Comparison of ENCODE assay signal across 8 cellular contexts in the genomic region with DNA sequence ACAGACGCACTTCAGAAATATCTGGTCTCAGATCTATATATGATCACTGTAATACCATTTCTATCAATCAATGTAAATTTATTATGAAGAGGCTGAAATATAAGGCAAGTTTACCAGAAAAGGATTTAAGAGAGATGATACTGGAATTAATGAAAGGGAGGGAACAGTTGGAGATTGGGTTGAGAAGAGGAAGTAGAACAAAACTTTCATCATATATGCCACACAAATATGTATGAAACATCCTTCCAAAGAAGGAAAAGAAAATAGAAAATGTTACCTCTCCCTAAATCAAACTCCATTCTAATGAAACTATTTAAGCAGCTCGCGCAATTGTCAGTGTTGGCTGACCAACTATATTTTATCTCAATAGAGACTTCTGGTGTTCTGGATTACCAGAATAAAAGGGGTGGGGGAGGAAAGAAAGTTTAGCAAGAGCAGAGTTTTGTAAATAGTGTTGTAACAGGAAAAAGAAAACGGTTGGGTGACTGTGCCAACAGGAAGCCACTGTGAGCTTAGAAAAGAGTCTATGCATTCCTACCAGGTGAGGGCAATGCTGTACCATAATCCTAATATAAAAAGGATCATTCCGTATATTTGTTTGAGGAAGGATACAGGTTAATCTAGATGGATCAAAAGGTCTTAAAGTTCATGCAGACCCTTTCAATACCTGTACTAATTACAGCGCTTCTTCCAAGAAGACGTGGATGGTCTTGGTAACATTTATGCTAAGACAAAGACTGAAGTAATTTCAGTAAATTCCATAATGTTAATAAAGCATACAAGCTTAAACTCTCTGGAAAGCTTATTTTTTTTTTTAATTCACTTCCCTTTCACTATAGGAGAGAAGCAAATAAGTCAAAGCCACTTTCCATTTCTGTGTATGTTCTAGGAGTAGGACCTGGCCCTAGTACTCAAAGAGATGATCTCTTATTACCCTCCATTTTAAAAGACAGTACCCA. TPM values are rescaled to one million over a fixed set of nuclear protein-coding genes. Genes with fewer than 3 reads are reported as not detected.
A peak's percentile ranks its signal among the peaks of the same experiment; 100 is the strongest.
DNase-seq lines count a peak whose midpoint lies in the region; ATAC-seq, FAIRE-seq and TF ChIP-seq lines count a peak whose summit lies in the region.

No MANE protein-coding gene starts in this region.

- H3K27ac ChIP-seq in A549 = peak overlapping the region in 1 of 2 experiments; percentile 37; a peak in 1 of 6 replicates

- 66% methylated on average over 7 of the region's 7 CpGs for WGBS in A549 (ENCODE audit: missing lambda C conversion rate)

- ATAC-seq in A549 = peak; percentile 68 to 89
- no peak for ATAC-seq in activated T-helper 17 cell treated with anti-CD3 and anti-CD28 coated beads, Interleukin-2, amount 50 U/mL, for 72 hours (replicated peaks)
- peak; percentile 80 for ATAC-seq in left ventricle myocardium superior
- ATAC-seq in GM19023 (IDR thresholded peaks at IDR 0.05; ENCODE audit: unreplicated experiment) = no peak

- TF ChIP-seq CTCF in A549 (IDR thresholded peaks at IDR 0.05) = peak; percentile 66
- TF ChIP-seq CTCF in GM12872 (IDR thresholded peaks at IDR 0.05; ENCODE audit: insufficient read depth, low read depth, low read length) = peak; percentile 24; the same call in 1 of the 3 replicates

- H3K9me3 Mint-ChIP-seq in activated T-helper 17 cell treated with anti-CD3 and anti-CD28 coated beads, Interleukin-2, amount 50 U/mL, for 72 hours = peaks cover 4% of the 10 kb centered on the region

- H3K36me3 Mint-ChIP-seq in activated T-helper 17 cell treated with anti-CD3 and anti-CD28 coated beads, Interleukin-2, amount 50 U/mL, for 72 hours (ENCODE audit: low read depth) = peaks cover 99% of the 10 kb centered on the region

- TF ChIP-seq RAD21 in A549 (conservative IDR thresholded peaks at IDR 0.05 in 1 of 2, IDR thresholded peaks at IDR 0.05 in 1 of 2) = peak; percentile 64 to 73

- H3K27ac Mint-ChIP-seq in activated T-helper 17 cell treated with anti-CD3 and anti-CD28 coated beads, Interleukin-2, amount 50 U/mL, for 72 hours = peak overlapping the region; percentile 42

- FAIRE-seq in A549 (lab: Jason Lieb, UNC) = no peak

- no peak overlapping the region; the same call in 2 of the 3 replicates for H3K4me2 ChIP-seq in A549

- H3K27me3 Mint-ChIP-seq in activated T-helper 17 cell treated with anti-CD3 and anti-CD28 coated beads, Interleukin-2, amount 50 U/mL, for 72 hours = no peaks in the 10 kb centered on the region

- TF ChIP-seq POLR2A in A549 (IDR thresholded peaks at IDR 0.05; ENCODE audit: low read length) = no peak

- POLR2A ChIA-PET in A549 (lab: Yijun Ruan, JAX) = interaction anchor here (1.0 to 1.3 kb wide), 3 partner anchors 14 to 25 kb away, joined by 4 to 10 read pairs (median 7); partner anchors contain the start of genes LLPH and TMBIM4

- no peaks in the 10 kb centered on the region for H3K4me1 Mint-ChIP-seq in activated T-helper 17 cell treated with anti-CD3 and anti-CD28 coated beads, Interleukin-2, amount 50 U/mL, for 72 hours

- DNase-seq in A549 (ENCODE audit: low read depth in 1 of 2, low spot score in 1 of 2) (peak; percentile 37 to 78), NCI-H2171 (lab: John Stamatoyannopoulos, UW) (peak; percentile 12), left ventricle myocardium superior (peak; percentile 20), skeletal muscle cell (ENCODE audit: low read depth) (peak; percentile 45), activated T-cell treated with anti-CD3 and anti-CD28 coated beads for 4 hours (no peak)

- H3K4me3 ChIP-seq in A549 = no peak overlapping the region
- no peak overlapping the region for H3K4me3 ChIP-seq in skeletal muscle cell (ENCODE audit: low read depth, low read length)

- H3K9me3 ChIP-seq in A549 = peaks cover 25% of the 10 kb centered on the region

- no peak for TF ChIP-seq EP300 in A549 (IDR thresholded peaks at IDR 0.05)

- no peak overlapping the region for H3K4me3 Mint-ChIP-seq in activated T-helper 17 cell treated with anti-CD3 and anti-CD28 coated beads, Interleukin-2, amount 50 U/mL, for 72 hours

- CTCF ChIA-PET in A549 (lab: Yijun Ruan, JAX) = interaction anchor here (0.6 to 2.3 kb wide), 12 partner anchors 9 to 548 kb away, joined by 3 to 9 read pairs (median 4); partner anchors contain the start of genes HELB, LLPH and TMBIM4

- H3K4me1 ChIP-seq in A549 = no peaks in the 10 kb centered on the region; the same call in 2 of the 3 replicates

- intact Hi-C loops in left ventricle myocardium superior (cut with micrococcal nuclease) = no loop called here

TF ChIP-seq in A549, 52 proteins besides CTCF, POLR2A, EP300 and RAD21 (continues in another document):
- TF ChIP-seq BHLHE40 (IDR thresholded peaks at IDR 0.05; ENCODE audit: low read depth, low read length) (no peak), CEBPB (IDR thresholded peaks at IDR 0.05) (peak; percentile 33 to 68; a peak in 3 of 4 replicates), EHMT2 (IDR thresholded peaks at IDR 0.05; ENCODE audit: low read depth) (no peak), HOXB5 (CRISPR knock-in tag; IDR thresholded peaks at IDR 0.05) (no peak), KDM1A (IDR thresholded peaks at IDR 0.05; ENCODE audit: low read depth) (no peak), RARB (CRISPR knock-in tag; IDR thresholded peaks at IDR 0.05) (no peak), CBX8 (IDR thresholded peaks at IDR 0.05) (no peak), HES2 (IDR thresholded peaks at IDR 0.05) (0 out of 2 replicates have a peak, but pooled peaks have one; percentile 16), HEYL (CRISPR knock-in tag; IDR thresholded peaks at IDR 0.05) (no peak), JUN (IDR thresholded peaks at IDR 0.05) (no peak), RFX5 (IDR thresholded peaks at IDR 0.05) (no peak), TFCP2L1 (CRISPR knock-in tag; IDR thresholded peaks at IDR 0.05) (no peak), SREBF2 (IDR thresholded peaks at IDR 0.05) (no peak), FOSB (CRISPR knock-in tag; IDR thresholded peaks at IDR 0.05) (no peak), PBX3 (IDR thresholded peaks at IDR 0.05) (no peak), JUNB (IDR thresholded peaks at IDR 0.05) (no peak), CHD4 (IDR thresholded peaks at IDR 0.05; ENCODE audit: borderline replicate concordance) (no peak), POLR2AphosphoS2 (conservative IDR thresholded peaks at IDR 0.05; ENCODE audit: low read length) (no peak), BCL3 (IDR thresholded peaks at IDR 0.05) (no peak)

RNA-seq across cellular contexts. Expression of gene LLPH, which starts 14.5 kb away (rescaled TPM):
- 31.6 and 54.5 TPM in 2 replicates for polyA plus RNA-seq in A549 (2011; rRNA removed)
- polyA plus RNA-seq in A549 (2012; cell fraction: cytosol; rRNA removed) = 8.0 and 9.2 TPM in 2 replicates
- polyA plus RNA-seq in A549 (2012; cell fraction: nucleus; rRNA removed) = 1.1 and 1.8 TPM in 2 replicates
- 32.4 to 35.3 TPM (median 32.5 TPM) in 3 replicates for polyA plus RNA-seq in A549 (2017; fragmentation: RNase III; extraction: RNeasy Plus Mini Kit Qiagen cat#74134 plus additional on column Dnase treatment)
- polyA minus RNA-seq in A549 (2011; rRNA and poly(A)+ RNA removed) = 2.4 and 3.0 TPM in 2 replicates
- 10 to 100 TPM; 20.6 to 37.0 TPM for total RNA-seq in activated T-helper 17 cell treated with anti-CD3 and anti-CD28 coated beads, Interleukin-2, amount 50 U/mL, for 72 hours
- total RNA-seq in left ventricle myocardium superior = 16.5 TPM

RNA-seq across cellular contexts. Expression of gene TMBIM4, which starts 24.7 kb away (rescaled TPM):
- polyA plus RNA-seq in A549 (2011; rRNA removed) (80.3 and 87.4 TPM in 2 replicates), A549 (2017; fragmentation: RNase III; extraction: RNeasy Plus Mini Kit Qiagen cat#74134 plus additional on column Dnase treatment) (53.7 to 63.2 TPM (median 55.9 TPM) in 3 replicates)
- 31.8 and 38.6 TPM in 2 replicates for polyA plus RNA-seq in A549 (2012; cell fraction: cytosol; rRNA removed)
- polyA plus RNA-seq in A549 (2012; cell fraction: nucleus; rRNA removed) = 21.0 and 41.8 TPM in 2 replicates
- polyA minus RNA-seq in A549 (2011; rRNA and poly(A)+ RNA removed) = 16.1 and 21.4 TPM in 2 replicates
- 10 to 100 TPM; 41.5 to 48.9 TPM for total RNA-seq in activated T-helper 17 cell treated with anti-CD3 and anti-CD28 coated beads, Interleukin-2, amount 50 U/mL, for 72 hours
- 65.9 TPM for total RNA-seq in left ventricle myocardium superior

RNA-seq across cellular contexts. Expression of gene IRAK3, which starts 43.9 kb away (rescaled TPM):
- polyA plus RNA-seq in A549 (2011; rRNA removed) (0.25 and 0.30 TPM in 2 replicates), A549 (2017; fragmentation: RNase III; extraction: RNeasy Plus Mini Kit Qiagen cat#74134 plus additional on column Dnase treatment) (0.06 to 0.16 TPM (median 0.12 TPM) in 3 replicates)
- polyA plus RNA-seq in A549 (2012; cell fraction: cytosol; rRNA removed) = 0.04 and 0.05 TPM in 2 replicates
- polyA plus RNA-seq in A549 (2012; cell fraction: nucleus; rRNA removed) = 0.05 and 0.06 TPM in 2 replicates
- 0.05 and 0.21 TPM in 2 replicates for polyA minus RNA-seq in A549 (2011; rRNA and poly(A)+ RNA removed)
- 1 to 10 TPM; 1.4 to 1.8 TPM for total RNA-seq in activated T-helper 17 cell treated with anti-CD3 and anti-CD28 coated beads, Interleukin-2, amount 50 U/mL, for 72 hours
- total RNA-seq in left ventricle myocardium superior = 5.3 TPM

Comparison
In these comparisons a context has a peak if more than half of its experiments do, and no peak if none do; other contexts are left out.
1. ATAC-seq: peak in A549 (2 of 2) and left ventricle myocardium superior (single experiment); none in activated T-helper 17 cell treated with anti-CD3 and anti-CD28 coated beads, Interleukin-2, amount 50 U/mL, for 72 hours (single experiment) and GM19023 (single experiment).